Comparison of ENCODE assay signal across 1 cellular context in the genomic region with DNA sequence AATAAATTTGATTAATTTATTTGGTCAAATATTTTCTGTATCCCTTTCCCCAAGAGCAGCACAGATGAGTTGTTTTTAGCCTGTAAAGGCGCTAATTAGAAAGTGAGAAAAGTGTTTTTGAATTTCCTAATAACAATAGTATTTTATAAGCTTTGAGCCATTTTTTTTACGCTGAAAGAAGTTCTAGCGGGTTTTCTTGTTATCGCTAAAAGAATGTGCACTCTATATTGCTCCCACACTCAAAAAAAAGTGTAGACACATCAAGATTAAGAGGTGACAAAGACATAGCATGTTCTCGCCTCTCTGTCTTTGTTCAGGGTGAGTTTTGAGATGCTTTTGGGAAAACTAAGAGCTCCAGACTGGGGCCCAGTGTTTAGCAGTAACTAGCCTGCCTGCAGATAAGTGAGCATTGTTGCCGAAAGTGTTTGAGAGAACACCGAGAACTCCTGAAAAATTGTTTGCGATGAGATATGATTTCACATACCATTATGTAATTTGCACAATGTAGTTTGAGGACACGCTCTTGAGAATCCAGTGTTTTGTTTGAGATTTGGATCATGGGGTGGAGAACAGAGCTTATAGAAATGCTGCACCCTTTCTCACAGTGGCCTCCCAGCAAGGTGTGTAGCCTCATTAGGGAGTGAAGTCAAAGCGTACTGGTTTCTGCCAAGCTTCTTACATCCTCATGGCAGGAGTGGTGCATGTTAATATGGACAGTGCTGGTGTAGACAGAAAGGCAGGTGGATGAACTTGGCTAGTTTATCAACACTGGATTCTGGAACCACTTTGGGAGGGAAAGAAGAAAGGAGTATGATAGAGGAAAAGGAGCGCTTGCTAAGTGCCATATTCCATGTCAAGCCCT.
TF ChIP-seq lines count a peak whose summit lies in the region.

No MANE protein-coding gene starts in this region.

TF ChIP-seq in HepG2, 621 proteins besides CTCF, POLR2A, EP300 and RAD21 (continued from another document):
- TF ChIP-seq SOX6 (IDR thresholded peaks at IDR 0.05): no peak
- no peak for TF ChIP-seq SOX6 (CRISPR knock-in tag; IDR thresholded peaks at IDR 0.05)
- TF ChIP-seq FOXK2 (IDR thresholded peaks at IDR 0.05): no peak
- TF ChIP-seq ESRRA (CRISPR knock-in tag; IDR thresholded peaks at IDR 0.05; ENCODE audit: low read depth): no peak
- TF ChIP-seq ZNF746 (CRISPR knock-in tag; IDR thresholded peaks at IDR 0.05): no peak
- TF ChIP-seq TOE1 (CRISPR knock-in tag; IDR thresholded peaks at IDR 0.05): no peak
